Comparison of ENCODE assay signal across 9 cellular contexts in the genomic region with DNA sequence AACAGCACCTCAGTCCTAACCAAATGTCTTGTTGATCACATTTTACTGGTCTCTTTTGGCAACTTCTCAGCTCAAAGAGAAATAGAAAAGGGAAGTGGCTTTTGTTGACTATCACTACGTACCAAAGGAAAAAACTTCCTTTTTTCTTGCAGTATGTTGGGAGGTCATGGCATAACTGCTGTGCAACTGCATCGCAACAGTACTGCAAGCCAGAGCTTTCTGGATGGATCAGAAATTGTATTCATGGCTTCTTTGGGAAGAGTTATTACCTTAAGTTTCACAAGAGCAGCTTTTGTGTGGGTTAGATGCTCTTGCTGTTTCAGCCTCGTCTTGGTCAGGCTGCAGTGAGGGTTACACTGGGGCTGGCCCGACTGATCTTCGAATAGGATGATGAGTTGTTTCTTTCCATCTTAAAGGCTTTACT.
DNase-seq lines count a peak whose midpoint lies in the region; ATAC-seq and TF ChIP-seq lines count a peak whose summit lies in the region.
"Had no signal": no experiment of that assay in that cellular context is flagged by ENCODE, and none has a peak within 500 bp of the region (broad histone marks: within the 10 kb centered on the region; RNA-seq: fewer than 3 reads in every experiment).

No MANE protein-coding gene starts in this region.

- no peak overlapping the region for H3K27ac Mint-ChIP-seq in memory B cell
- H3K27ac Mint-ChIP-seq: activated naive CD8-positive, alpha-beta T cell had no signal

- H3K9me2 ChIP-seq in OCI-LY7 (ENCODE audit: insufficient read depth, low read length) = no peaks in the 10 kb centered on the region

- no peaks in the 10 kb centered on the region for H3K79me2 ChIP-seq in OCI-LY7 (ENCODE audit: insufficient read depth, low read depth, low read length)

- H3K9me3 ChIP-seq in OCI-LY7 (ENCODE audit: low read length) = no peaks in the 10 kb centered on the region

- H3K4me3 Mint-ChIP-seq in memory B cell = no peak overlapping the region
- H3K4me3 Mint-ChIP-seq: activated naive CD8-positive, alpha-beta T cell had no signal

- no TSS peak for BruUV-seq in OCI-LY7 (replicated peaks; lab: Mats Ljungman, UMichigan)

- H3K27me3 Mint-ChIP-seq in memory B cell = no peaks in the 10 kb centered on the region
- H3K27me3 Mint-ChIP-seq: activated naive CD8-positive, alpha-beta T cell had no signal

- CTCF ChIA-PET in OCI-LY7 (lab: Charles Lee; ENCODE audit: unreplicated experiment) = no interaction called here

- H3K36me3 ChIP-seq in OCI-LY7 (ENCODE audit: insufficient read depth, low read length) = no peaks in the 10 kb centered on the region

- peaks cover 26% of the 10 kb centered on the region for H3K4me1 ChIP-seq in OCI-LY7 (ENCODE audit: insufficient read depth, low read length, poor library complexity, severe bottlenecking)

- TF ChIP-seq CTCF in OCI-LY7 (conservative IDR thresholded peaks at IDR 0.05; ENCODE audit: low read length) = no peak

- intact Hi-C loops in OCI-LY7 (cut with micrococcal nuclease; ENCODE audit: unreplicated experiment) = no loop called here

- POLR2A ChIA-PET in OCI-LY7 (lab: Charles Lee) = interaction anchor here (0.7 to 1.1 kb wide), 2 partner anchors 8 to 25 kb away, joined by 3 read pairs; no protein-coding TSS in a partner anchor

- H3K4me3 ChIP-seq in OCI-LY7 (ENCODE audit: low read depth, low read length, poor library complexity, severe bottlenecking) = no peak overlapping the region

- H3K27ac ChIP-seq in OCI-LY7 (ENCODE audit: low read depth, low read length, poor library complexity, severe bottlenecking) = no peak overlapping the region

- H2AFZ ChIP-seq in OCI-LY7 (ENCODE audit: low read length) = peak overlapping the region; percentile 55; the same call in 1 of the 2 replicates

- H3K36me3 Mint-ChIP-seq in memory B cell = peaks cover 17% of the 10 kb centered on the region

- peak overlapping the region; percentile 27 for H3K4me2 ChIP-seq in OCI-LY7 (ENCODE audit: low read length)

- DNase-seq in OCI-LY7 (ENCODE audit: low spot score) (peak; percentile 37), memory B cell (ENCODE audit: low spot score in 2 of 2) (no peak), NCI-H524 treated with DMSO at 0.1 percent for 48 hours (lab: John Stamatoyannopoulos, UW) (no peak), NCI-H2107 treated with DMSO at 0.1 percent for 48 hours (lab: John Stamatoyannopoulos, UW; ENCODE audit: unreplicated experiment) (no peak), HPDE6-E6E7 (ENCODE audit: extremely low spot score) (no peak), GM19238 (ENCODE audit: insufficient read length, low spot score) (no peak)

- peak; percentile 35 for ATAC-seq in GM18498 (IDR thresholded peaks at IDR 0.05; ENCODE audit: unreplicated experiment)
- ATAC-seq in HG02571 (IDR thresholded peaks at IDR 0.05; ENCODE audit: unreplicated experiment) = peak; percentile 37
- peak; percentile 55 for ATAC-seq in memory B cell (ENCODE audit: low read depth)

- H3K9me3 Mint-ChIP-seq in memory B cell = no peaks in the 10 kb centered on the region

- H3K4me1 Mint-ChIP-seq in memory B cell = peaks cover 42% of the 10 kb centered on the region

- no peaks in the 10 kb centered on the region for H4K20me1 ChIP-seq in OCI-LY7 (ENCODE audit: insufficient read depth, low read length)
